In genomic region chr14:24145700-24146621, GRCh38 we compare ENCODE assay signal across 1 cellular context.
TF ChIP-seq lines count a peak whose summit lies in the region.

PSME2 (minus strand) TSS chr14:24146610; CDS start chr14:24146581, 29 bp downstream.

TF ChIP-seq in HepG2, 621 proteins besides CTCF, POLR2A, EP300 and RAD21 (continued from another document and continues in another):
- 0 out of 2 replicates have a peak, but pooled peaks have one; percentile 49 for TF ChIP-seq ZGPAT (CRISPR knock-in tag; IDR thresholded peaks at IDR 0.05)
- peak; percentile 31; the same call in 1 of the 2 replicates for TF ChIP-seq WIZ (CRISPR knock-in tag; IDR thresholded peaks at IDR 0.05)
- peak; percentile 80; the same call in 1 of the 2 replicates for TF ChIP-seq ZBTB49 (CRISPR knock-in tag; IDR thresholded peaks at IDR 0.05; ENCODE audit: borderline replicate concordance)
- no peak for TF ChIP-seq HNF1B (CRISPR knock-in tag; IDR thresholded peaks at IDR 0.05)
- no peak for TF ChIP-seq FOXM1 (CRISPR knock-in tag; IDR thresholded peaks at IDR 0.05)
- no peak; the same call in 1 of the 2 replicates for TF ChIP-seq NCOA2 (CRISPR knock-in tag; IDR thresholded peaks at IDR 0.05)
- TF ChIP-seq ZNF326 (CRISPR knock-in tag; IDR thresholded peaks at IDR 0.05; ENCODE audit: borderline replicate concordance), result 0 out of 2 replicates have a peak, but pooled peaks have one; percentile 55
- no peak for TF ChIP-seq FOSL1 (CRISPR knock-in tag; IDR thresholded peaks at IDR 0.05; ENCODE audit: borderline replicate concordance)
- no peak for TF ChIP-seq ZNF282 (IDR thresholded peaks at IDR 0.05; ENCODE audit: partially characterized antibody)
- no peak for TF ChIP-seq ZNF121 (CRISPR knock-in tag; IDR thresholded peaks at IDR 0.05)
- TF ChIP-seq HIC2 (CRISPR knock-in tag; IDR thresholded peaks at IDR 0.05; ENCODE audit: low read depth), result no peak
- no peak for TF ChIP-seq CERS6 (CRISPR knock-in tag; IDR thresholded peaks at IDR 0.05)
- TF ChIP-seq ARID4A (CRISPR knock-in tag; IDR thresholded peaks at IDR 0.05; ENCODE audit: borderline replicate concordance), result no peak
- TF ChIP-seq POLR2G (IDR thresholded peaks at IDR 0.05; ENCODE audit: low read depth, low read length), result peak; percentile 60
- TF ChIP-seq PHF5A (CRISPR knock-in tag; IDR thresholded peaks at IDR 0.05; ENCODE audit: low read depth, unreplicated experiment), result no peak
- TF ChIP-seq ZBED4 (CRISPR knock-in tag; IDR thresholded peaks at IDR 0.05; ENCODE audit: borderline replicate concordance), result no peak
- peak; percentile 73; the same call in 1 of the 2 replicates for TF ChIP-seq ZNF34 (CRISPR knock-in tag; IDR thresholded peaks at IDR 0.05; ENCODE audit: borderline replicate concordance)
- 0 out of 2 replicates have a peak, but pooled peaks have one; percentile 48 for TF ChIP-seq IRF9 (CRISPR knock-in tag; IDR thresholded peaks at IDR 0.05; ENCODE audit: borderline replicate concordance)
- TF ChIP-seq NFAT5 (CRISPR knock-in tag; IDR thresholded peaks at IDR 0.05), result no peak
- TF ChIP-seq ARID2 (CRISPR knock-in tag; IDR thresholded peaks at IDR 0.05; ENCODE audit: borderline replicate concordance), result no peak
- peak; percentile 78; the same call in 1 of the 2 replicates for TF ChIP-seq ZNF598 (CRISPR knock-in tag; IDR thresholded peaks at IDR 0.05; ENCODE audit: borderline replicate concordance)
- TF ChIP-seq ZSCAN30 (CRISPR knock-in tag; IDR thresholded peaks at IDR 0.05), result no peak
- TF ChIP-seq NR1H2 (CRISPR knock-in tag; IDR thresholded peaks at IDR 0.05; ENCODE audit: borderline replicate concordance, low read depth), result no peak
- TF ChIP-seq JUN (CRISPR knock-in tag; IDR thresholded peaks at IDR 0.05), result no peak
- no peak for TF ChIP-seq SP140L (CRISPR knock-in tag; IDR thresholded peaks at IDR 0.05; ENCODE audit: borderline replicate concordance)
- peak; percentile 11; the same call in 1 of the 2 replicates for TF ChIP-seq ZNF792 (CRISPR knock-in tag; IDR thresholded peaks at IDR 0.05)
- no peak for TF ChIP-seq SP5 (CRISPR knock-in tag; IDR thresholded peaks at IDR 0.05; ENCODE audit: borderline replicate concordance, low read depth)
